8 cellular contexts compared by ENCODE assay signal in the genomic region with DNA sequence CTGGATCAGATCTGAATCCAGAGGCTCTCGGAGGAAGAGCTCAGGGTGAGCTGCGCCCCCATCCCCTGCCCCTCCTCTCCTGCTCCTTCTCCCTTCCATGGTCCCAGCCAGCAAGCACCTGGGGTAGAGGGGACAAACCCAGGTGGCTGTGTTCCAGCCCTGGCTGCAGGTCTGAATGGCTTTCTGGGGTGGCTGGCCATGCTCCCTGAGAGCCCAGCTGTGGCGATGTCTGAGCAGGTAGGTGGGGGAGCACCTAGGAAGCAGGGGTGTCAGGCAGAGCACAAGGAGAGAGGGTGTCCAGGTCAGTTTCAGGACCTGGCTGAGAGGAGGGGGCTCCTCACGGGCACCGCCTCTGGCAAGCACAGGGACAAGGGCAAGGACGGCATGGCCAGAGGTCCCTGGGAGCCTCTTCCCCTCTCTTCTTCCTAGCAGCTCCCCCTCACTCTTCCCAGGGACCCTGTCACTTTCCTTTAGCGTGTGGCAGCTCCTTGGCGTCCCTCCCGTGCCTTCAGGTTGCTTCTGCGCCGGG.
DNase-seq lines count a peak whose midpoint lies in the region; ATAC-seq and TF ChIP-seq lines count a peak whose summit lies in the region.

No MANE protein-coding gene starts in this region.

- peak overlapping the region; percentile 97 for H3K4me2 ChIP-seq in DOHH2 (ENCODE audit: low read length)
- H3K4me2 ChIP-seq in fibroblast of lung (ENCODE audit: extremely low read depth, insufficient read depth, low read length) = peak overlapping the region; percentile 86

- H3K79me2 ChIP-seq in DOHH2 (ENCODE audit: control insufficient read depth, low read length) = peaks cover 93% of the 10 kb centered on the region
- H3K79me2 ChIP-seq in fibroblast of lung (ENCODE audit: control insufficient read depth, insufficient read depth, low read length) = peaks cover 95% of the 10 kb centered on the region

- TF ChIP-seq POLR2A in prostate gland (IDR thresholded peaks at IDR 0.05) = no peak

- H3K27ac ChIP-seq in DOHH2 (ENCODE audit: low read depth, low read length) (peak overlapping the region; percentile 100), SK-N-MC (no peak overlapping the region), fibroblast of lung (ENCODE audit: insufficient read depth, low read length) (peak overlapping the region; percentile 91), prostate gland (peak overlapping the region; percentile 81 to 91)

- peaks cover 32% of the 10 kb centered on the region for H3F3A ChIP-seq in DOHH2 (ENCODE audit: control insufficient read depth, insufficient read depth)

- H3K4me3 ChIP-seq in DOHH2 (ENCODE audit: low read length) = peak overlapping the region; percentile 91
- peak overlapping the region; percentile 76 for H3K4me3 ChIP-seq in SK-N-MC
- peak overlapping the region; percentile 41 to 67 (median 53) for H3K4me3 ChIP-seq in fibroblast of lung (replicated peaks in 1 of 4; ENCODE audit: control extremely low read depth in 1 of 4, insufficient read depth in 1 of 4, low read depth in 3 of 4, low read length in 4 of 4)
- H3K4me3 ChIP-seq in prostate gland = peak overlapping the region; percentile 41 to 42

- H3K9me3 ChIP-seq in DOHH2 (ENCODE audit: control insufficient read depth, insufficient read depth, low read length) = no peaks in the 10 kb centered on the region
- H3K9me3 ChIP-seq in SK-N-MC (ENCODE audit: low read depth, low read length) = no peaks in the 10 kb centered on the region
- no peaks in the 10 kb centered on the region for H3K9me3 ChIP-seq in fibroblast of lung (ENCODE audit: control insufficient read depth, insufficient read depth, low read depth, low read length)
- H3K9me3 ChIP-seq in prostate gland = no peaks in the 10 kb centered on the region

- 8% methylated on average over 11 of the region's 11 CpGs for WGBS in prostate gland

- H3K36me3 ChIP-seq in DOHH2 (ENCODE audit: control insufficient read depth, low read length) = peaks cover 91% of the 10 kb centered on the region
- no peaks in the 10 kb centered on the region for H3K36me3 ChIP-seq in SK-N-MC (ENCODE audit: insufficient read depth, low read length)
- peaks cover 13% of the 10 kb centered on the region for H3K36me3 ChIP-seq in fibroblast of lung (ENCODE audit: control insufficient read depth, insufficient read depth, low read length)
- H3K36me3 ChIP-seq in prostate gland = no peaks in the 10 kb centered on the region

- H2AFZ ChIP-seq in fibroblast of lung (ENCODE audit: low read length) = no peak overlapping the region

- no peaks in the 10 kb centered on the region for H3K9me2 ChIP-seq in DOHH2 (replicated peaks; ENCODE audit: control insufficient read depth, low read length)

- intact Hi-C loops in prostate gland (cut with DNase I) = loop anchor here (1.0 to 2.0 kb wide), 2 partner anchors 11 to 22 kb away; no protein-coding TSS in a partner anchor

- TF ChIP-seq CTCF in DOHH2 (IDR thresholded peaks at IDR 0.05; ENCODE audit: low read depth, low read length, poor library complexity, severe bottlenecking) = no peak
- TF ChIP-seq CTCF in fibroblast of lung (conservative IDR thresholded peaks at IDR 0.05 in 1 of 2, IDR thresholded peaks at IDR 0.05 in 1 of 2; ENCODE audit: low read depth in 1 of 2, low read length in 2 of 2) = no peak
- TF ChIP-seq CTCF in prostate gland (IDR thresholded peaks at IDR 0.05) = no peak

- no peak for ATAC-seq in HG02610 (IDR thresholded peaks at IDR 0.05; ENCODE audit: unreplicated experiment)
- ATAC-seq in HG03457 (IDR thresholded peaks at IDR 0.05; ENCODE audit: unreplicated experiment) = no peak
- ATAC-seq in GM18861 (IDR thresholded peaks at IDR 0.05; ENCODE audit: unreplicated experiment) = no peak
- ATAC-seq in HG02623 (IDR thresholded peaks at IDR 0.05; ENCODE audit: unreplicated experiment) = no peak

- no peaks in the 10 kb centered on the region for H3K27me3 ChIP-seq in DOHH2 (ENCODE audit: control insufficient read depth, low read length)
- no peaks in the 10 kb centered on the region for H3K27me3 ChIP-seq in fibroblast of lung (ENCODE audit: control insufficient read depth, insufficient read depth, low read length)
- no peaks in the 10 kb centered on the region for H3K27me3 ChIP-seq in prostate gland (replicated peaks; ENCODE audit: insufficient read depth)

- no peak overlapping the region for H3K9ac ChIP-seq in SK-N-MC (ENCODE audit: insufficient read length)
- H3K9ac ChIP-seq in fibroblast of lung (ENCODE audit: insufficient read depth, low read length) = peak overlapping the region; percentile 91

- no peaks in the 10 kb centered on the region; the same call in 1 of the 2 replicates for H4K20me1 ChIP-seq in DOHH2 (ENCODE audit: control insufficient read depth, insufficient read depth, low read depth, low read length)
- peaks cover 2% of the 10 kb centered on the region for H4K20me1 ChIP-seq in fibroblast of lung (ENCODE audit: control insufficient read depth, extremely low read depth, insufficient read depth, low read length)

- no peak for DNase-seq in SK-N-MC (ENCODE audit: low read depth, low spot score)
- DNase-seq in fibroblast of lung (ENCODE audit: low read depth in 2 of 2) = no peak
- DNase-seq in prostate gland (ENCODE audit: low spot score) = no peak

- peaks cover 71% of the 10 kb centered on the region for H3K4me1 ChIP-seq in DOHH2 (ENCODE audit: control insufficient read depth, low read length)
- H3K4me1 ChIP-seq in fibroblast of lung (ENCODE audit: control insufficient read depth, extremely low read depth, insufficient read depth, low read length) = peaks cover 63% of the 10 kb centered on the region
- H3K4me1 ChIP-seq in prostate gland (replicated peaks) = peaks cover 52% of the 10 kb centered on the region
